In the genomic region with DNA sequence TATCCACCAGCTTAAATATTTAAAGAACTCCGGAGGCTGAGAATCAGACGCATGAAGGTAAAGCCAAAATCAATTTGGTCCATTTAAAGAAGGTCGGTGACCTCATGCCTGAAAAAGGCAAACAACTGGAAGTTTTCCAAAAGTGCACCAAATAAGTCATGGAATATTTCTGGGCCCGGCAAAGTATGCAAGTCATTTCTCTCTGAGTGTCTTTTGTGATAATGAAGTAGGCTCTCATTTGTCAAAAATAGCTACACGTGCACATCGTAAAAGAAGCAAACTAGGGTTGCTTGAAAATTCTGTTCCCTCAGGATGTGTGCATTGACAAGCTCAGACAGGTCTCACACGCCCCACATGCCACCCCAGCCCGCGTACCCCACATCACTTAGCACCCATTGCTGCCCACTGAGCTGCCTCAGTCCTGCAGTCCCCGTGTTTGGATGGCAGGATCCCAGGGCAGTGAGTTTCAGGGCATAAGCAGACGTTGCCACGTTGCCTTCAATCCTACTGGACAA, we compare ENCODE assay signal across 9 cellular contexts. TPM values are rescaled to one million over a fixed set of nuclear protein-coding genes. Genes with fewer than 3 reads are reported as not detected.
A peak's percentile ranks its signal among the peaks of the same experiment; 100 is the strongest.
DNase-seq lines count a peak whose midpoint lies in the region; ATAC-seq lines count a peak whose summit lies in the region.
"Had no signal": no experiment of that assay in that cellular context is flagged by ENCODE, and none has a peak within 500 bp of the region (broad histone marks: within the 10 kb centered on the region; RNA-seq: fewer than 3 reads in every experiment).

No MANE protein-coding gene starts in this region.

- H3K27me3 ChIP-seq in ACC112 (ENCODE audit: insufficient read depth, low read length) = no peaks in the 10 kb centered on the region

- H3K36me3 ChIP-seq in ACC112 (ENCODE audit: insufficient read depth, low read length) = no peaks in the 10 kb centered on the region

- H3K27ac ChIP-seq in ACC112 (ENCODE audit: low read depth, low read length) (peak overlapping the region; percentile 58), epithelial cell of prostate (peak overlapping the region; percentile 66)

- H3K79me2 ChIP-seq in ACC112 (ENCODE audit: control insufficient read depth, insufficient read depth, low read length, unreplicated experiment) = no peaks in the 10 kb centered on the region

- no peak overlapping the region for H2AFZ ChIP-seq in ACC112 (ENCODE audit: low read length, unreplicated experiment)

- H3K4me3 ChIP-seq in ACC112 (ENCODE audit: low read depth, low read length) = no peak overlapping the region

- DNase-seq in NCI-H446 treated with DMSO at 0.1 percent for 48 hours (lab: John Stamatoyannopoulos, UW) (peak; percentile 9), epithelial cell of prostate (ENCODE audit: low read depth, low spot score) (no peak), mucosa of gallbladder (ENCODE audit: low spot score) (peak; percentile 48), mesenteric fat pad (ENCODE audit: low spot score) (no peak)
- DNase-seq: activated gamma-delta T cell had no signal

- ATAC-seq in GM19351 (IDR thresholded peaks at IDR 0.05; ENCODE audit: unreplicated experiment) (no peak), HG02610 (IDR thresholded peaks at IDR 0.05; ENCODE audit: unreplicated experiment) (no peak), HG03175 (IDR thresholded peaks at IDR 0.05; ENCODE audit: unreplicated experiment) (no peak)

- H3K4me1 ChIP-seq in ACC112 (ENCODE audit: control insufficient read depth, insufficient read depth, low read length, unreplicated experiment) = peaks cover 30% of the 10 kb centered on the region

RNA-seq across cellular contexts. Expression of gene PYGB, which starts 20.5 kb away (rescaled TPM):
- total RNA-seq in mucosa of gallbladder (99.5 TPM), mesenteric fat pad (121 TPM)

RNA-seq across cellular contexts. Expression of gene ENTPD6, which starts 31.9 kb away (rescaled TPM):
- total RNA-seq in mucosa of gallbladder (133 TPM), mesenteric fat pad (54.3 TPM)

Comparison
In these comparisons a context has a peak if more than half of its experiments do, and no peak if none do; other contexts are left out.
1. DNase-seq: peak in NCI-H446 treated with DMSO at 0.1 percent for 48 hours (single experiment) and mucosa of gallbladder (single experiment); none in epithelial cell of prostate (single experiment) and mesenteric fat pad (single experiment).